In the genomic region with DNA sequence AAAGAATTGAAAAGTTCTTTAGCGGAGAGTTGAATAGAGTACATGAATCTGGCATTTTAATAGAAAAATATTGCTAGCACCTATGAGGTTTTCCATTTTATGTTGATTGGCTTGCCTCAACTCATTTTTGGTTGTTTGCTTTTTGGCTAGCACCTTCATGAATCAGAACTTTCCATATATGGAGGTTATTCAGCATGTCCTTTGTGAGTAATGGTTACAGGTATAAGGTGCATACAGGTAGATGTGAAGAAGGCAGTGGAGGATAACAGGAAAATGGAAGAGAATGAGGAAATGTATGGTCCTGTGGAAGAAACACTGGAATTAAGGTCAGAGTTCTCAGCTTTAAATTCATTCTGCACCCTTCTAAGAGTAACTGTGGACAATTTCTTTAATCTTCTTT, we compare ENCODE assay signal across 21 cellular contexts.
DNase-seq lines count a peak whose midpoint lies in the region; ATAC-seq, FAIRE-seq and TF ChIP-seq lines count a peak whose summit lies in the region.
"Had no signal": no experiment of that assay in that cellular context is flagged by ENCODE, and none has a peak within 500 bp of the region (broad histone marks: within the 10 kb centered on the region; RNA-seq: fewer than 3 reads in every experiment).

No MANE protein-coding gene starts in this region.

- H3K36me3 ChIP-seq in bronchial epithelial cell (ENCODE audit: control insufficient read depth, insufficient read depth, low read length), result no peaks in the 10 kb centered on the region
- H3K36me3 ChIP-seq: BLaER1 treated with 17β-estradiol and CSF1 and Interleukin-3, amounts not matched to agents 10 nM and 100 nM had no signal

- H3K4me3 ChIP-seq in bronchial epithelial cell (ENCODE audit: low read depth, low read length), result no peak overlapping the region
- H3K4me3 ChIP-seq: A549; BLaER1 treated with 17β-estradiol and CSF1 and Interleukin-3, amounts not matched to agents 10 nM and 100 nM; GM12878 had no signal

- TF ChIP-seq CTCF in D721Med (IDR thresholded peaks at IDR 0.05; ENCODE audit: insufficient read depth, missing control alignments), result no peak
- no peak for TF ChIP-seq CTCF in bronchial epithelial cell (IDR thresholded peaks at IDR 0.05; ENCODE audit: insufficient read depth, low read length, severe bottlenecking)

- DNase-seq in D721Med (ENCODE audit: insufficient read length, low spot score), result no peak
- DNase-seq in bronchial epithelial cell (ENCODE audit: low read depth), result peak; percentile 80
- DNase-seq in germinal center (ENCODE audit: low spot score), result no peak
- DNase-seq in midbrain (lab: John Stamatoyannopoulos, UW), result no peak
- DNase-seq: Caco-2; Calu3; CD4-positive, alpha-beta T cell; CD8-positive, alpha-beta T cell; DMS 273 treated with DMSO at 0.1 percent for 48 hours; DMS153; DMS53; DMS79; DND-41; EL; GDM1 had no signal

- peak; percentile 54 for ATAC-seq in esophagus mucosa
- no peak for ATAC-seq in GM18870 (IDR thresholded peaks at IDR 0.05; ENCODE audit: unreplicated experiment)
- ATAC-seq: A549; CD8-positive, alpha-beta T cell; GM12878 had no signal

- no peaks in the 10 kb centered on the region for H3K27me3 ChIP-seq in bronchial epithelial cell (ENCODE audit: control insufficient read depth, insufficient read depth, low read length)
- H3K27me3 ChIP-seq: BLaER1 treated with 17β-estradiol and CSF1 and Interleukin-3, amounts not matched to agents 10 nM and 100 nM had no signal

- FAIRE-seq in D721Med (lab: Jason Lieb, UNC) (peak; percentile 72), bronchial epithelial cell (lab: Jason Lieb, UNC) (no peak)
- FAIRE-seq: A549, GM12878, GM18507 had no signal
